ENCODE assay signal across 1 cellular context in the genomic region with DNA sequence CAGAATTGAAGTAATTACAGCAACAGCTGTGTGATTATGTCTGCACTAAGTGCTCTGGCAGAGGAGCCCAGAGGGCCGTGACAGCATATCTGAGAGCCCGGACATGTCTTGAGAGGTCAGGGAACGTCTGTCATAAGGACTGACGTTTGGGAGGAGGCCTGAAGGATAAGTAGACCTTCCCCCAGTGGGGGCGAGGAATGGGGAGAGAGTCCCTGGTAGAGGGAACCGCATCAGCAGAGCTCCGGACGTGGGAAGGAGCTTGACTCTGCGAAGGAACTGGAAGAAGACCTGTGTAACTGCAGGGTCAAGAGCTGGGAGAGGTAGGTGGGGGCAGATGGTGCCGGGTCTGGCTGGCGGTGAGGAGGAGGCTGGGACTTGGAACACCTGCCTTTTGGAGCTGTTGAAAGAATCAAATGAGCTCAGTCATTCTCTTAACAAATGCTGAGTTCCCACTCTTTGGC.
TF ChIP-seq lines count a peak whose summit lies in the region.

No MANE protein-coding gene starts in this region.

TF ChIP-seq in HepG2, 621 proteins besides CTCF, POLR2A, EP300 and RAD21 (continued from another document):
- TF ChIP-seq, protein P1, sequence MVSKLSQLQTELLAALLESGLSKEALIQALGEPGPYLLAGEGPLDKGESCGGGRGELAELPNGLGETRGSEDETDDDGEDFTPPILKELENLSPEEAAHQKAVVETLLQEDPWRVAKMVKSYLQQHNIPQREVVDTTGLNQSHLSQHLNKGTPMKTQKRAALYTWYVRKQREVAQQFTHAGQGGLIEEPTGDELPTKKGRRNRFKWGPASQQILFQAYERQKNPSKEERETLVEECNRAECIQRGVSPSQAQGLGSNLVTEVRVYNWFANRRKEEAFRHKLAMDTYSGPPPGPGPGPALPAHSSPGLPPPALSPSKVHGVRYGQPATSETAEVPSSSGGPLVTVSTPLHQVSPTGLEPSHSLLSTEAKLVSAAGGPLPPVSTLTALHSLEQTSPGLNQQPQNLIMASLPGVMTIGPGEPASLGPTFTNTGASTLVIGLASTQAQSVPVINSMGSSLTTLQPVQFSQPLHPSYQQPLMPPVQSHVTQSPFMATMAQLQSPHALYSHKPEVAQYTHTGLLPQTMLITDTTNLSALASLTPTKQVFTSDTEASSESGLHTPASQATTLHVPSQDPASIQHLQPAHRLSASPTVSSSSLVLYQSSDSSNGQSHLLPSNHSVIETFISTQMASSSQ (IDR thresholded peaks at IDR 0.05; ENCODE audit: low read depth): no peak
- TF ChIP-seq, protein P1 (CRISPR knock-in tag; IDR thresholded peaks at IDR 0.05; ENCODE audit: borderline replicate concordance): no peak
